18 cellular contexts compared by ENCODE assay signal in genomic region chr2:239388236-239389151, GRCh38. TPM values are rescaled to one million over a fixed set of nuclear protein-coding genes. Genes with fewer than 3 reads are reported as not detected.
A peak's percentile ranks its signal among the peaks of the same experiment; 100 is the strongest.
DNase-seq lines count a peak whose midpoint lies in the region; ATAC-seq, FAIRE-seq and TF ChIP-seq lines count a peak whose summit lies in the region.
"Had no signal": no experiment of that assay in that cellular context is flagged by ENCODE, and none has a peak within 500 bp of the region (broad histone marks: within the 10 kb centered on the region; RNA-seq: fewer than 3 reads in every experiment).

No MANE protein-coding gene starts in this region.

- H3K9ac ChIP-seq in HepG2 (ENCODE audit: insufficient read depth, low read depth, low read length), result no peak overlapping the region

- peaks cover 30% of the 10 kb centered on the region; the same call in 1 of the 2 replicates for H4K20me1 ChIP-seq in HepG2 (ENCODE audit: insufficient read depth, low read length)

- H2AFZ ChIP-seq in HepG2 (ENCODE audit: low read length), result no peak overlapping the region
- H2AFZ ChIP-seq: GM23338 had no signal

- H3K4me3 ChIP-seq in HepG2 (replicated peaks in 1 of 3; ENCODE audit: insufficient read depth in 1 of 3, low read depth in 2 of 3, low read length in 3 of 3) (no peak overlapping the region), suprapubic skin (no peak overlapping the region)
- H3K4me3 ChIP-seq: GM23338 had no signal

- H3K27ac ChIP-seq in HepG2 (ENCODE audit: extremely low read length, insufficient read depth, low read length) (no peak overlapping the region), suprapubic skin (no peak overlapping the region)
- H3K27ac ChIP-seq: C4-2B, HL-60 had no signal

- POLR2A ChIA-PET in HepG2 (lab: Yijun Ruan, JAX), result interaction anchor here (5.1 kb wide), 1 partner anchor 13 kb away, joined by 20 read pairs; the partner anchor contains the start of gene HDAC4

- WGBS in HepG2 (ENCODE audit: low lambda C conversion rate), result 96% methylated on average over 19 of the region's 20 CpGs
- WGBS in suprapubic skin, result 95% methylated on average over 12 of the region's 20 CpGs

- no peaks in the 10 kb centered on the region for H3K27me3 ChIP-seq in HepG2 (ENCODE audit: control insufficient read depth in 1 of 2, insufficient read depth in 2 of 2, low read length in 2 of 2)
- H3K27me3 ChIP-seq in suprapubic skin, result no peaks in the 10 kb centered on the region
- H3K27me3 ChIP-seq: BE2C had no signal

- H3K4me1 ChIP-seq in HepG2 (ENCODE audit: insufficient read depth, low read length), result no peaks in the 10 kb centered on the region
- H3K4me1 ChIP-seq in suprapubic skin, result peaks cover 9% of the 10 kb centered on the region

- TF ChIP-seq RAD21 in HepG2 (CRISPR knock-in tag; IDR thresholded peaks at IDR 0.05), result no peak

- intact Hi-C loops in left cardiac atrium (cut with DNase I) (no loop called here), left ventricle myocardium superior (cut with micrococcal nuclease) (no loop called here), HepG2 (cut with micrococcal nuclease; ENCODE audit: unreplicated experiment) (no loop called here), posterior vena cava (cut with DNase I) (no loop called here)

- H3K9me3 ChIP-seq in HepG2 (ENCODE audit: low read length), result no peaks in the 10 kb centered on the region
- H3K9me3 ChIP-seq in suprapubic skin, result no peaks in the 10 kb centered on the region
- H3K9me3 ChIP-seq: BE2C had no signal

- H3K36me3 ChIP-seq in HepG2 (replicated peaks in 1 of 2; ENCODE audit: control insufficient read depth in 1 of 2, insufficient read depth in 2 of 2, low read length in 2 of 2), result peaks cover 5% of the 10 kb centered on the region in 2 experiments; a peak in 4 of 5 replicates
- peaks cover 19% of the 10 kb centered on the region for H3K36me3 ChIP-seq in suprapubic skin

- DNase-seq in left cardiac atrium (peak; percentile 18), left ventricle myocardium superior (no peak), HepG2 (ENCODE audit: low spot score) (no peak), posterior vena cava (ENCODE audit: low spot score) (peak; percentile 43), NCI-H2196 (lab: John Stamatoyannopoulos, UW; ENCODE audit: unreplicated experiment) (no peak), suprapubic skin (ENCODE audit: low spot score in 2 of 2) (no peak)
- DNase-seq: BE2C; CD4-positive, alpha-beta memory T cell; COR-L47; DND-41; GDM1; H9 had no signal

- no peak overlapping the region for H3K4me2 ChIP-seq in HepG2 (ENCODE audit: low read depth, low read length)
- H3K4me2 ChIP-seq: GM23338 had no signal

- FAIRE-seq in HepG2 (lab: Jason Lieb, UNC), result no peak
- FAIRE-seq: A204.1, GM12892 had no signal

- BruUV-seq in HepG2 (replicated peaks; lab: Mats Ljungman, UMichigan), result no TSS peak

- no peak for TF ChIP-seq EP300 in HepG2 (IDR thresholded peaks at IDR 0.05; ENCODE audit: low read depth in 2 of 2, low read length in 2 of 2)
- no peak for TF ChIP-seq EP300 in HepG2 (CRISPR knock-in tag; IDR thresholded peaks at IDR 0.05; ENCODE audit: borderline replicate concordance)
- TF ChIP-seq EP300 in suprapubic skin (IDR thresholded peaks at IDR 0.05), result no peak

- in situ Hi-C loops in HepG2 (cut with HindIII; ENCODE audit: extremely low pct_ligation_motif_present, low pct_unique_long_range_greater_than_20kb), result no loop called here

- no peak for TF ChIP-seq CTCF in HepG2 (CRISPR knock-in tag; IDR thresholded peaks at IDR 0.05)
- TF ChIP-seq CTCF in suprapubic skin (IDR thresholded peaks at IDR 0.05), result no peak

- CTCF ChIA-PET in HepG2 (lab: Yijun Ruan, JAX; ENCODE audit: low intra/inter-chr PET ratio, low total read pairs), result no interaction called here

- peaks cover 51% of the 10 kb centered on the region for H3K79me2 ChIP-seq in HepG2 (ENCODE audit: insufficient read depth, low read length)

- TF ChIP-seq POLR2A in HepG2 (IDR thresholded peaks at IDR 0.05; ENCODE audit: insufficient read depth in 1 of 2, low read depth in 2 of 2, low read length in 2 of 2), result no peak
- no peak for TF ChIP-seq POLR2A in suprapubic skin (IDR thresholded peaks at IDR 0.05)

- ATAC-seq in left cardiac atrium (no peak), left ventricle myocardium superior (no peak), HepG2 (no peak), HG02840 (IDR thresholded peaks at IDR 0.05; ENCODE audit: low FRiP score, unreplicated experiment) (no peak)
- ATAC-seq: GM23338 had no signal

TF ChIP-seq in HepG2, 621 proteins besides CTCF, POLR2A, EP300 and RAD21:
- TF ChIP-seq CEBPG (CRISPR knock-in tag; IDR thresholded peaks at IDR 0.05), result no peak
- TF ChIP-seq AGO2 (optimal IDR thresholded peaks at IDR 0.05; ENCODE audit: low read depth, low read length), result peak; percentile 62

RNA-seq across cellular contexts. Expression of gene HDAC4, which starts 12.3 kb away (rescaled TPM):
- total RNA-seq in left cardiac atrium (10 to 100 TPM; 25.6 to 31.2 TPM), left ventricle myocardium superior (25.6 TPM), HepG2 (2016; rRNA removed; fragmentation: Illumina TruSeq; extraction: Trizol) (9.1 and 10.1 TPM in 2 replicates), posterior vena cava (10 to 100 TPM; 47.6 to 66.9 TPM), suprapubic skin (100 to 1,000 TPM in 1 of 4 donors, 10 to 100 TPM in 3; 51.4 to 107 (median 70.8) TPM)
- 19.0 and 23.2 TPM in 2 replicates for total RNA-seq in HepG2 (2016; cell fraction: cytosol; rRNA removed; fragmentation: Illumina TruSeq; extraction: Trizol; ENCODE audit: low read depth)
- total RNA-seq in HepG2 (2016; cell fraction: insoluble cytoplasmic fraction; rRNA removed; fragmentation: Illumina TruSeq; extraction: Trizol), result 8.7 and 10.2 TPM in 2 replicates
- total RNA-seq in HepG2 (2016; cell fraction: membrane; rRNA removed; fragmentation: Illumina TruSeq; extraction: Trizol), result 8.0 and 11.2 TPM in 2 replicates
- 14.9 and 20.4 TPM in 2 replicates for total RNA-seq in HepG2 (2016; cell fraction: nucleus; rRNA removed; fragmentation: Illumina TruSeq; extraction: Trizol)
- polyA plus RNA-seq in HepG2 (2011; rRNA removed), result 11.5 and 11.9 TPM in 2 replicates
- polyA plus RNA-seq in HepG2 (2011; cell fraction: cytosol; rRNA removed), result 6.8 and 7.6 TPM in 2 replicates
- 60.5 and 78.4 TPM in 2 replicates for polyA plus RNA-seq in HepG2 (2011; cell fraction: nucleus; rRNA removed)
- 8.7 and 10.7 TPM in 2 replicates for polyA plus RNA-seq in HepG2 (2012)
- 0.57 and 0.92 TPM in 2 replicates for polyA plus RNA-seq in HepG2 (2016; cell fraction: cytosol; fragmentation: Illumina TruSeq; extraction: Trizol; ENCODE audit: low read depth)
- polyA plus RNA-seq in HepG2 (2016; cell fraction: insoluble cytoplasmic fraction; fragmentation: Illumina TruSeq; extraction: Trizol; ENCODE audit: low read depth), result 5.1 and 7.0 TPM in 2 replicates
- 1.6 and 2.5 TPM in 2 replicates for polyA plus RNA-seq in HepG2 (2016; cell fraction: membrane; fragmentation: Illumina TruSeq; extraction: Trizol; ENCODE audit: low read depth)
- polyA plus RNA-seq in HepG2 (2016; cell fraction: nucleus; fragmentation: Illumina TruSeq; extraction: Trizol; ENCODE audit: insufficient read depth, low read depth), result 12.4 and 16.1 TPM in 2 replicates
- 27.5 and 29.0 TPM in 2 replicates for polyA minus RNA-seq in HepG2 (2011; rRNA and poly(A)+ RNA removed; ENCODE audit: low replicate concordance)
- polyA minus RNA-seq in HepG2 (2011; cell fraction: cytosol; rRNA and poly(A)+ RNA removed), result 10.9 and 14.4 TPM in 2 replicates
- polyA minus RNA-seq in HepG2 (2011; cell fraction: nucleus; rRNA and poly(A)+ RNA removed), result 64.9 and 80.1 TPM in 2 replicates

Comparison
In these comparisons a context has a peak if more than half of its experiments do, and no peak if none do; other contexts are left out.
1. DNase-seq: peak in left cardiac atrium (single experiment) and posterior vena cava (single experiment); none in left ventricle myocardium superior (single experiment), HepG2 (single experiment), NCI-H2196 (single experiment) and suprapubic skin (0 of 2).